20 cellular contexts compared by ENCODE assay signal in the genomic region with DNA sequence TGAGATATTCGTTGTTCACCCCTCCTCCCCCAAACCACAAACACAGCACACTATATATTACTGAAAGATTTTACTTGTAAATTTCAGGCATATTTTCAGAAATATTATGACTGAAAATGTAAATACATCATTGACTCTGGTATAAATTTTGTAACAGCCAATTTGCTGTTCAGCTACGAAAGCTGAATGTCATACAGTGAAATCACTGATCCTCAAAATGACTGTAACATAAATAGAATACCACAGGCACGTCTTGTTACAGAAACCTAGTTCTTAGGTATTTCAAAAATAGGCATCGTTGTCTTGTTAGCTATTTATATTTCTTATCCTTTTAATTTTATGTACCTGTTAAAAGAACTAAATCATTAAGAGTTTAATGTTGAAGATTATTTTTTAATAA. TPM values are rescaled to one million over a fixed set of nuclear protein-coding genes. Genes with fewer than 3 reads are reported as not detected.
DNase-seq lines count a peak whose midpoint lies in the region; ATAC-seq and TF ChIP-seq lines count a peak whose summit lies in the region.
"Had no signal": no experiment of that assay in that cellular context is flagged by ENCODE, and none has a peak within 500 bp of the region (broad histone marks: within the 10 kb centered on the region; RNA-seq: fewer than 3 reads in every experiment).

No MANE protein-coding gene starts in this region.

- H3K4me3 Mint-ChIP-seq in HFFc6: no peak overlapping the region
- no peak overlapping the region for H3K4me3 Mint-ChIP-seq in activated naive CD4-positive, alpha-beta T cell treated with anti-CD3 and anti-CD28 coated beads for 36 hours
- H3K4me3 Mint-ChIP-seq: CD8-positive, alpha-beta memory T cell had no signal

- H3K36me3 ChIP-seq in GM06990 (ENCODE audit: control insufficient read depth, insufficient read depth, low read length): peaks cover 1% of the 10 kb centered on the region
- H3K36me3 ChIP-seq: ovary had no signal

- CTCF ChIA-PET in activated naive CD4-positive, alpha-beta T cell treated with anti-CD3 and anti-CD28 coated beads for 36 hours (lab: Charles Lee): interaction anchor here (0.6 kb wide), 1 partner anchor 336 kb away, joined by 3 read pairs; no protein-coding TSS in a partner anchor

- no peaks in the 10 kb centered on the region for H3K9me3 Mint-ChIP-seq in HFFc6
- H3K9me3 Mint-ChIP-seq in activated naive CD4-positive, alpha-beta T cell treated with anti-CD3 and anti-CD28 coated beads for 36 hours: no peaks in the 10 kb centered on the region
- H3K9me3 Mint-ChIP-seq: CD8-positive, alpha-beta memory T cell had no signal

- no peak overlapping the region for H3K27ac Mint-ChIP-seq in HFFc6
- H3K27ac Mint-ChIP-seq in activated naive CD4-positive, alpha-beta T cell treated with anti-CD3 and anti-CD28 coated beads for 36 hours: no peak overlapping the region

- ATAC-seq in GM19035 (IDR thresholded peaks at IDR 0.05; ENCODE audit: unreplicated experiment): peak; percentile 69
- peak; percentile 63 for ATAC-seq in GM21786 (IDR thresholded peaks at IDR 0.05; ENCODE audit: unreplicated experiment)
- peak; percentile 78 for ATAC-seq in HG03378 (IDR thresholded peaks at IDR 0.05; ENCODE audit: unreplicated experiment)
- no peak for ATAC-seq in left lobe of liver
- ATAC-seq: Panc1 had no signal

- no peak overlapping the region for H3K4me3 ChIP-seq in GM06990 (replicated peaks; ENCODE audit: low read depth, low read length)
- H3K4me3 ChIP-seq: ovary had no signal

- intact Hi-C loops in activated naive CD4-positive, alpha-beta T cell treated with anti-CD3 and anti-CD28 coated beads for 36 hours (cut with micrococcal nuclease): no loop called here

- no peaks in the 10 kb centered on the region for H3K27me3 Mint-ChIP-seq in HFFc6 (ENCODE audit: insufficient read depth)
- H3K27me3 Mint-ChIP-seq in activated naive CD4-positive, alpha-beta T cell treated with anti-CD3 and anti-CD28 coated beads for 36 hours (ENCODE audit: low read depth): no peaks in the 10 kb centered on the region
- H3K27me3 Mint-ChIP-seq: CD8-positive, alpha-beta memory T cell had no signal

- no peaks in the 10 kb centered on the region for H3K27me3 ChIP-seq in GM06990 (replicated peaks; ENCODE audit: control insufficient read depth, insufficient read depth, low read length)
- H3K27me3 ChIP-seq: ovary had no signal

- DNase-seq in GM06990 (ENCODE audit: extremely low read depth, insufficient read length) (peak; percentile 70), HFFc6 (no peak), left lobe of liver (ENCODE audit: low spot score) (no peak), nucleus accumbens (lab: John Stamatoyannopoulos, UW) (no peak)
- no peak for DNase-seq in activated naive CD4-positive, alpha-beta T cell treated with anti-CD3 and anti-CD28 coated beads for 36 hours
- DNase-seq: 8988T; CD8-positive, alpha-beta memory T cell; glutamatergic neuron; HCEC 1CT; Kasumi-1; kidney; NCI-H1436 treated with DMSO at 0.1 percent for 48 hours; NCI-H524; ovary; small intestine; T-helper 1 cell had no signal

- peaks cover 24% of the 10 kb centered on the region for H3K4me1 Mint-ChIP-seq in HFFc6 (ENCODE audit: low read depth)
- peaks cover 41% of the 10 kb centered on the region for H3K4me1 Mint-ChIP-seq in activated naive CD4-positive, alpha-beta T cell treated with anti-CD3 and anti-CD28 coated beads for 36 hours (ENCODE audit: low read depth)

- TF ChIP-seq CTCF in GM06990 (IDR thresholded peaks at IDR 0.05; ENCODE audit: insufficient read depth, low read length, poor library complexity, severe bottlenecking): no peak
- TF ChIP-seq CTCF in HFFc6 (IDR thresholded peaks at IDR 0.05): no peak

- peaks cover 15% of the 10 kb centered on the region for H3K36me3 Mint-ChIP-seq in HFFc6 (ENCODE audit: low read depth)
- peaks cover 37% of the 10 kb centered on the region for H3K36me3 Mint-ChIP-seq in activated naive CD4-positive, alpha-beta T cell treated with anti-CD3 and anti-CD28 coated beads for 36 hours (ENCODE audit: low read depth)

RNA-seq across cellular contexts. Expression of a gene that starts 15.1 kb away (rescaled TPM):
- 10 to 100 TPM; 17.4 to 23.2 (median 22.3) TPM for total RNA-seq in HFFc6 (2021; fragmentation: NEBNext Ultra II Directional; extraction: Animal tissue kit (Norgen Biotek cat#: 25700))
- total RNA-seq in activated naive CD4-positive, alpha-beta T cell treated with anti-CD3 and anti-CD28 coated beads for 36 hours: 10 to 100 TPM; 15.2 to 15.3 TPM
- total RNA-seq in left lobe of liver: 9.0 TPM
